9 cellular contexts compared by ENCODE assay signal in genomic region chr15:78149805-78150751, GRCh38. TPM values are rescaled to one million over a fixed set of nuclear protein-coding genes. Genes with fewer than 3 reads are reported as not detected.
DNase-seq lines count a peak whose midpoint lies in the region; ATAC-seq and TF ChIP-seq lines count a peak whose summit lies in the region.
"Had no signal": no experiment of that assay in that cellular context is flagged by ENCODE, and none has a peak within 500 bp of the region (broad histone marks: within the 10 kb centered on the region; RNA-seq: fewer than 3 reads in every experiment).

No MANE protein-coding gene starts in this region.

- no TSS peak for BruUV-seq in Panc1 (replicated peaks; lab: Mats Ljungman, UMichigan)

- H3K9me2 ChIP-seq in DOHH2 (replicated peaks; ENCODE audit: control insufficient read depth, low read length): no peaks in the 10 kb centered on the region

- peaks cover 8% of the 10 kb centered on the region for H3K27me3 Mint-ChIP-seq in endothelial cell (ENCODE audit: unreplicated experiment)
- no peaks in the 10 kb centered on the region for H3K27me3 Mint-ChIP-seq in naive thymus-derived CD8-positive, alpha-beta T cell

- H3K36me3 ChIP-seq in DOHH2 (ENCODE audit: control insufficient read depth, low read length) (peaks cover 29% of the 10 kb centered on the region), Panc1 (ENCODE audit: control insufficient read depth, insufficient read depth, low read length) (no peaks in the 10 kb centered on the region; the same call in 1 of the 2 replicates)

- H3K4me1 ChIP-seq in DOHH2 (ENCODE audit: control insufficient read depth, low read length) (peaks cover 23% of the 10 kb centered on the region), Panc1 (ENCODE audit: control insufficient read depth, insufficient read depth, low read length) (peaks cover 13% of the 10 kb centered on the region)

- intact Hi-C loops in Panc1 (cut with micrococcal nuclease; ENCODE audit: unreplicated experiment): no loop called here

- no peak overlapping the region for H3K27ac Mint-ChIP-seq in endothelial cell (ENCODE audit: unreplicated experiment)
- H3K27ac Mint-ChIP-seq in naive thymus-derived CD8-positive, alpha-beta T cell: peak overlapping the region; percentile 43 to 97 (median 90)

- DNase-seq in Panc1 (ENCODE audit: low read depth, low spot score) (no peak), endothelial cell (ENCODE audit: low spot score) (no peak), NCI-H1930 (lab: John Stamatoyannopoulos, UW) (no peak)
- DNase-seq in naive thymus-derived CD8-positive, alpha-beta T cell: no peak

- H3K9me3 ChIP-seq in DOHH2 (ENCODE audit: control insufficient read depth, insufficient read depth, low read length) (no peaks in the 10 kb centered on the region), Panc1 (ENCODE audit: control insufficient read depth, insufficient read depth, low read depth, low read length) (no peaks in the 10 kb centered on the region)

- H3F3A ChIP-seq in DOHH2 (ENCODE audit: control insufficient read depth, insufficient read depth): peaks cover 6% of the 10 kb centered on the region; the same call in 1 of the 2 replicates

- H3K27me3 ChIP-seq in DOHH2 (ENCODE audit: control insufficient read depth, low read length) (no peaks in the 10 kb centered on the region), Panc1 (ENCODE audit: control insufficient read depth, insufficient read depth, low read length) (no peaks in the 10 kb centered on the region)

- peaks cover 8% of the 10 kb centered on the region for H3K4me1 Mint-ChIP-seq in endothelial cell (ENCODE audit: unreplicated experiment)
- H3K4me1 Mint-ChIP-seq in naive thymus-derived CD8-positive, alpha-beta T cell: peaks cover 26 to 52% (median 45%) of the 10 kb centered on the region in 4 donors

- H3K27ac ChIP-seq in DOHH2 (ENCODE audit: low read depth, low read length) (no peak overlapping the region), Panc1 (ENCODE audit: low read length) (peak overlapping the region; percentile 63)

- in situ Hi-C loops in Panc1 (cut with HindIII; ENCODE audit: low pct_unique_long_range_greater_than_20kb, low sequenced_read_pairs): loop anchor here (25.0 kb wide), 1 partner anchor 112 kb away; the partner anchor contains the start of gene DNAJA4

- TF ChIP-seq CTCF in DOHH2 (IDR thresholded peaks at IDR 0.05; ENCODE audit: low read depth, low read length, poor library complexity, severe bottlenecking) (no peak), Panc1 (IDR thresholded peaks at IDR 0.05) (no peak), endothelial cell (IDR thresholded peaks at IDR 0.05; ENCODE audit: unreplicated experiment) (no peak)

- H3K9me3 Mint-ChIP-seq in endothelial cell (ENCODE audit: unreplicated experiment): no peaks in the 10 kb centered on the region
- H3K9me3 Mint-ChIP-seq in naive thymus-derived CD8-positive, alpha-beta T cell: no peaks in the 10 kb centered on the region

- CTCF ChIA-PET in Panc1 (lab: Charles Lee): interaction anchor here (0.9 kb wide), 1 partner anchor 91 kb away, joined by 4 read pairs; no protein-coding TSS in a partner anchor

- peak overlapping the region; percentile 95 for H3K4me3 ChIP-seq in DOHH2 (ENCODE audit: low read length)
- peak overlapping the region; percentile 64 to 87 for H3K4me3 ChIP-seq in Panc1 (ENCODE audit: low read depth in 2 of 2, low read length in 2 of 2)

- ATAC-seq in HG02588 (IDR thresholded peaks at IDR 0.05; ENCODE audit: unreplicated experiment): peak; percentile 35
- peak; percentile 14 for ATAC-seq in Panc1
- ATAC-seq in naive thymus-derived CD8-positive, alpha-beta T cell: no peak
- ATAC-seq in HG02852 (IDR thresholded peaks at IDR 0.05; ENCODE audit: unreplicated experiment): no peak
- ATAC-seq in GM19324 (IDR thresholded peaks at IDR 0.05; ENCODE audit: low FRiP score, unreplicated experiment): no peak

- H3K4me2 ChIP-seq in DOHH2 (ENCODE audit: low read length): peak overlapping the region; percentile 70

- peaks cover 7% of the 10 kb centered on the region; the same call in 1 of the 2 replicates for H4K20me1 ChIP-seq in DOHH2 (ENCODE audit: control insufficient read depth, insufficient read depth, low read depth, low read length)

- H3K4me3 Mint-ChIP-seq in endothelial cell (ENCODE audit: unreplicated experiment): peak overlapping the region; percentile 92
- peak overlapping the region; percentile 88 to 95 (median 92) for H3K4me3 Mint-ChIP-seq in naive thymus-derived CD8-positive, alpha-beta T cell

- peaks cover 3% of the 10 kb centered on the region for H3K36me3 Mint-ChIP-seq in endothelial cell (ENCODE audit: low read depth, unreplicated experiment)
- H3K36me3 Mint-ChIP-seq in naive thymus-derived CD8-positive, alpha-beta T cell: peaks cover 0 to 7% (median 0%) of the 10 kb centered on the region in 3 donors

- POLR2A ChIA-PET in Panc1 (lab: Charles Lee): no interaction called here
- POLR2A ChIA-PET in naive thymus-derived CD8-positive, alpha-beta T cell (lab: Charles Lee): interaction anchor here (0.7 to 4.8 kb wide), 6 partner anchors 11 to 115 kb away, joined by 3 to 29 read pairs (median 4); partner anchors contain the start of genes CIB2 and DNAJA4

- peaks cover 58% of the 10 kb centered on the region for H3K79me2 ChIP-seq in DOHH2 (ENCODE audit: control insufficient read depth, low read length)

RNA-seq across cellular contexts. Expression of gene IDH3A, which starts 0.9 kb away (rescaled TPM):
- total RNA-seq in Panc1 (2021; ENCODE audit: unreplicated experiment) (116 TPM), endothelial cell (ENCODE audit: unreplicated experiment) (19.9 TPM)
- 86.0 TPM for polyA plus RNA-seq in Panc1 (2012; ENCODE audit: insufficient read length)
- 10 to 100 TPM; 52.0 to 52.2 TPM for total RNA-seq in naive thymus-derived CD8-positive, alpha-beta T cell
- 10 to 100 TPM; 40.1 to 46.3 (median 42.3) TPM for polyA plus RNA-seq in naive thymus-derived CD8-positive, alpha-beta T cell

RNA-seq across cellular contexts. Expression of gene CIB2, which starts 18.8 kb away (rescaled TPM):
- total RNA-seq in Panc1 (2021; ENCODE audit: unreplicated experiment) (37.3 TPM), endothelial cell (ENCODE audit: unreplicated experiment) (16.4 TPM)
- 97.9 TPM for polyA plus RNA-seq in Panc1 (2012; ENCODE audit: insufficient read length)
- 1 to 10 TPM; 1.2 to 1.6 TPM for total RNA-seq in naive thymus-derived CD8-positive, alpha-beta T cell
- polyA plus RNA-seq in naive thymus-derived CD8-positive, alpha-beta T cell: 1 to 10 TPM; 1.4 to 3.4 (median 2.5) TPM

RNA-seq across cellular contexts. Expression of gene SH2D7, which starts 57.7 kb away (rescaled TPM):
- total RNA-seq in Panc1 (2021; ENCODE audit: unreplicated experiment) (not detected), endothelial cell (ENCODE audit: unreplicated experiment) (not detected)
- 0.38 TPM for polyA plus RNA-seq in Panc1 (2012; ENCODE audit: insufficient read length)
- not detected for total RNA-seq in naive thymus-derived CD8-positive, alpha-beta T cell
- under 1 TPM in 1 of 3 donors, not detected in 2; 0.19 TPM for polyA plus RNA-seq in naive thymus-derived CD8-positive, alpha-beta T cell
- total RNA-seq: subcutaneous adipose tissue had no signal

Comparison
In these comparisons a context has a peak if more than half of its experiments do, and no peak if none do; other contexts are left out.
1. ATAC-seq: peak in HG02588 (single experiment) and Panc1 (single experiment); none in naive thymus-derived CD8-positive, alpha-beta T cell (0 of 2), HG02852 (single experiment) and GM19324 (single experiment).